In genomic region chr9:97221478-97222350, GRCh38 we compare ENCODE assay signal across 8 cellular contexts.
DNase-seq lines count a peak whose midpoint lies in the region; ATAC-seq and TF ChIP-seq lines count a peak whose summit lies in the region.
"Not testable (repeated sequence)": the region's sequence is repeated elsewhere in the genome, so short reads cannot be mapped to it uniquely, and the experiment has no call there.

No MANE protein-coding gene starts in this region.

- TF ChIP-seq CTCF in GM20000 (IDR thresholded peaks at IDR 0.05; ENCODE audit: extremely low read depth, missing control alignments); fibroblast of pulmonary artery (IDR thresholded peaks at IDR 0.05; ENCODE audit: low read length, missing control alignments): not testable (repeated sequence)
- TF ChIP-seq CTCF in spleen (IDR thresholded peaks at IDR 0.05 in 8 of 11, conservative IDR thresholded peaks at IDR 0.05 in 3 of 11) = peak in 3 of 11 experiments; percentile 11 to 15 (median 13)

- not testable (repeated sequence) for TF ChIP-seq POLR2A in spleen (IDR thresholded peaks at IDR 0.05)

- WGBS in spleen, 5 donors = 1 to 3% (median 2%) methylated on average over 22 to 76 of the region's 76 CpGs
- 1 to 2% methylated on average over 62 to 76 of the region's 76 CpGs for WGBS in aorta, 2 donors

- H3K27me3 ChIP-seq in spleen (replicated peaks in 1 of 7) = peaks cover 7 to 61% (median 50%) of the 10 kb centered on the region in 7 donors
- H3K27me3 ChIP-seq in aorta (ENCODE audit: control insufficient read depth in 1 of 2, insufficient read depth in 2 of 2, low read length in 1 of 2) = not testable (repeated sequence)

- peak; percentile 91 for ATAC-seq in aorta (ENCODE audit: low FRiP score)

- DNase-seq in GM20000 (ENCODE audit: low spot score) = peak; percentile 13
- DNase-seq in NCI-H345 treated with DMSO at 0.1 percent for 48 hours (lab: John Stamatoyannopoulos, UW; ENCODE audit: unreplicated experiment) = peak; percentile 11
- peak; percentile 11 to 30 (median 17) for DNase-seq in activated CD4-positive, CD25-positive, alpha-beta regulatory T cell (lab: John Stamatoyannopoulos, UW)
- DNase-seq in amygdala (lab: John Stamatoyannopoulos, UW) = peak in 44 of 56 donors; percentile 10 to 79 (median 52)
- DNase-seq in fibroblast of pulmonary artery (ENCODE audit: low read depth) = peak; percentile 68
- DNase-seq in lung microvascular endothelial cell (ENCODE audit: low read depth in 2 of 2) = peak; percentile 63 to 79
- peak; percentile 93 for DNase-seq in spleen
- DNase-seq in aorta = peak; percentile 76 to 92

- not testable (repeated sequence) for H3K27ac ChIP-seq in spleen; aorta (ENCODE audit: low read depth in 1 of 2, low read length in 2 of 2)

- H3K4me3 ChIP-seq in fibroblast of pulmonary artery (replicated peaks; ENCODE audit: low read depth, low read length); aorta (ENCODE audit: low read length in 2 of 2): not testable (repeated sequence)
- peak overlapping the region in 7 of 8 donors; percentile 25 to 69 (median 41) for H3K4me3 ChIP-seq in spleen

- intact Hi-C loops in spleen (cut with DNase I; ENCODE audit: low total_unique reads); aorta (cut with DNase I): not testable (repeated sequence)

- H3K36me3 ChIP-seq in spleen; aorta (ENCODE audit: control insufficient read depth in 1 of 2, insufficient read depth in 2 of 2, low read length in 1 of 2): not testable (repeated sequence)

- not testable (repeated sequence) for H3K9me3 ChIP-seq in spleen; aorta (ENCODE audit: control insufficient read depth, low read length)

- peaks cover 3 to 21% (median 18%) of the 10 kb centered on the region in 6 donors for H3K4me1 ChIP-seq in spleen
- not testable (repeated sequence) for H3K4me1 ChIP-seq in aorta (ENCODE audit: control insufficient read depth in 1 of 2, insufficient read depth in 2 of 2, low read length in 2 of 2)

Comparison
In these comparisons a context has a peak if more than half of its experiments do, and no peak if none do; other contexts are left out.
1. DNase-seq: peak in every context shown above with its lines; median percentile 93 in spleen; 84 in aorta; 71 in lung microvascular endothelial cell; 68 in fibroblast of pulmonary artery; 52 in amygdala; 17 in activated CD4-positive, CD25-positive, alpha-beta regulatory T cell; 13 in GM20000; 11 in NCI-H345 treated with DMSO at 0.1 percent for 48 hours.